2 cellular contexts compared by ENCODE assay signal in genomic region chr19:33303791-33304759, GRCh38.
TF ChIP-seq lines count a peak whose summit lies in the region.

No MANE protein-coding gene starts in this region.

TF ChIP-seq in HEK293, 187 proteins besides CTCF, POLR2A, EP300 and RAD21 (continued from another document and continues in another):
- TF ChIP-seq HIC1 (tag by site-specific recombination; IDR thresholded peaks at IDR 0.05) (no peak), ZNF791 (tag by site-specific recombination; IDR thresholded peaks at IDR 0.05) (no peak), OSR2 (tag by site-specific recombination; IDR thresholded peaks at IDR 0.05) (no peak), ZSCAN16 (tag by site-specific recombination; IDR thresholded peaks at IDR 0.05) (no peak), ZFP41 (tag by site-specific recombination; IDR thresholded peaks at IDR 0.05; ENCODE audit: borderline replicate concordance) (no peak), ZNF837 (tag by site-specific recombination; IDR thresholded peaks at IDR 0.05) (no peak), MZF1 (tag by site-specific recombination; IDR thresholded peaks at IDR 0.05; ENCODE audit: borderline replicate concordance) (no peak), ZNF670 (tag by site-specific recombination; IDR thresholded peaks at IDR 0.05; ENCODE audit: low read depth) (no peak), EGR2 (tag by site-specific recombination; IDR thresholded peaks at IDR 0.05; ENCODE audit: low read depth) (0 out of 2 replicates have a peak, but pooled peaks have one; percentile 30), ZNF843 (tag by site-specific recombination; IDR thresholded peaks at IDR 0.05) (no peak), ZNF202 (tag by site-specific recombination; IDR thresholded peaks at IDR 0.05; ENCODE audit: borderline replicate concordance) (0 out of 2 replicates have a peak, but pooled peaks have one; percentile 2), ZNF830 (tag by site-specific recombination; IDR thresholded peaks at IDR 0.05; ENCODE audit: low read depth) (no peak), ZNF394 (tag by site-specific recombination; IDR thresholded peaks at IDR 0.05; ENCODE audit: borderline replicate concordance) (no peak), ELK4 (IDR thresholded peaks at IDR 0.05; ENCODE audit: borderline replicate concordance, low read depth, low read length) (no peak), ZNF239 (tag by site-specific recombination; IDR thresholded peaks at IDR 0.05) (no peak)
- TF ChIP-seq, protein P1, sequence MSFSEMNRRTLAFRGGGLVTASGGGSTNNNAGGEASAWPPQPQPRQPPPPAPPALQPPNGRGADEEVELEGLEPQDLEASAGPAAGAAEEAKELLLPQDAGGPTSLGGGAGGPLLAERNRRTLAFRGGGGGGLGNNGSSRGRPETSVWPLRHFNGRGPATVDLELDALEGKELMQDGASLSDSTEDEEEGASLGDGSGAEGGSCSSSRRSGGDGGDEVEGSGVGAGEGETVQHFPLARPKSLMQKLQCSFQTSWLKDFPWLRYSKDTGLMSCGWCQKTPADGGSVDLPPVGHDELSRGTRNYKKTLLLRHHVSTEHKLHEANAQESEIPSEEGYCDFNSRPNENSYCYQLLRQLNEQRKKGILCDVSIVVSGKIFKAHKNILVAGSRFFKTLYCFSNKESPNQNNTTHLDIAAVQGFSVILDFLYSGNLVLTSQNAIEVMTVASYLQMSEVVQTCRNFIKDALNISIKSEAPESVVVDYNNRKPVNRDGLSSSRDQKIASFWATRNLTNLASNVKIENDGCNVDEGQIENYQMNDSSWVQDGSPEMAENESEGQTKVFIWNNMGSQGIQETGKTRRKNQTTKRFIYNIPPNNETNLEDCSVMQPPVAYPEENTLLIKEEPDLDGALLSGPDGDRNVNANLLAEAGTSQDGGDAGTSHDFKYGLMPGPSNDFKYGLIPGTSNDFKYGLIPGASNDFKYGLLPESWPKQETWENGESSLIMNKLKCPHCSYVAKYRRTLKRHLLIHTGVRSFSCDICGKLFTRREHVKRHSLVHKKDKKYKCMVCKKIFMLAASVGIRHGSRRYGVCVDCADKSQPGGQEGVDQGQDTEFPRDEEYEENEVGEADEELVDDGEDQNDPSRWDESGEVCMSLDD (tag by site-specific recombination; IDR thresholded peaks at IDR 0.05), result no peak
- TF ChIP-seq, protein P2, sequence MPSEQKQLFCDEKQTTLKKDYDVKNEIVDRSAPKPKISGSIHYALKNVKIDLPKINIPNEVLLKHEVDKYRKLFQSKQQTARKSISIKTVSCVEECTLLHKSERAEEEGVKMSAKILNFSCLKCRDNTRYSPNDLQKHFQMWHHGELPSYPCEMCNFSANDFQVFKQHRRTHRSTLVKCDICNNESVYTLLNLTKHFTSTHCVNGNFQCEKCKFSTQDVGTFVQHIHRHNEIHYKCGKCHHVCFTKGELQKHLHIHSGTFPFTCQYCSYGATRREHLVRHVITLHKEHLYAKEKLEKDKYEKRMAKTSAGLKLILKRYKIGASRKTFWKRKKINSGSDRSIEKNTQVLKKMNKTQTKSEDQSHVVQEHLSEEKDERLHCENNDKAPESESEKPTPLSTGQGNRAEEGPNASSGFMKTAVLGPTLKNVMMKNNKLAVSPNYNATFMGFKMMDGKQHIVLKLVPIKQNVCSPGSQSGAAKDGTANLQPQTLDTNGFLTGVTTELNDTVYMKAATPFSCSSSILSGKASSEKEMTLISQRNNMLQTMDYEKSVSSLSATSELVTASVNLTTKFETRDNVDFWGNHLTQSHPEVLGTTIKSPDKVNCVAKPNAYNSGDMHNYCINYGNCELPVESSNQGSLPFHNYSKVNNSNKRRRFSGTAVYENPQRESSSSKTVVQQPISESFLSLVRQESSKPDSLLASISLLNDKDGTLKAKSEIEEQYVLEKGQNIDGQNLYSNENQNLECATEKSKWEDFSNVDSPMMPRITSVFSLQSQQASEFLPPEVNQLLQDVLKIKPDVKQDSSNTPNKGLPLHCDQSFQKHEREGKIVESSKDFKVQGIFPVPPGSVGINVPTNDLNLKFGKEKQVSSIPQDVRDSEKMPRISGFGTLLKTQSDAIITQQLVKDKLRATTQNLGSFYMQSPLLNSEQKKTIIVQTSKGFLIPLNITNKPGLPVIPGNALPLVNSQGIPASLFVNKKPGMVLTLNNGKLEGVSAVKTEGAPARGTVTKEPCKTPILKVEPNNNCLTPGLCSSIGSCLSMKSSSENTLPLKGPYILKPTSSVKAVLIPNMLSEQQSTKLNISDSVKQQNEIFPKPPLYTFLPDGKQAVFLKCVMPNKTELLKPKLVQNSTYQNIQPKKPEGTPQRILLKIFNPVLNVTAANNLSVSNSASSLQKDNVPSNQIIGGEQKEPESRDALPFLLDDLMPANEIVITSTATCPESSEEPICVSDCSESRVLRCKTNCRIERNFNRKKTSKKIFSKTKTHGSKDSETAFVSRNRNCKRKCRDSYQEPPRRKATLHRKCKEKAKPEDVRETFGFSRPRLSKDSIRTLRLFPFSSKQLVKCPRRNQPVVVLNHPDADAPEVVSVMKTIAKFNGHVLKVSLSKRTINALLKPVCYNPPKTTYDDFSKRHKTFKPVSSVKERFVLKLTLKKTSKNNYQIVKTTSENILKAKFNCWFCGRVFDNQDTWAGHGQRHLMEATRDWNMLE (tag by site-specific recombination; conservative IDR thresholded peaks at IDR 0.05; ENCODE audit: low read depth), result no peak

TF ChIP-seq in HepG2, 621 proteins besides CTCF, POLR2A, EP300 and RAD21 (continued from another document and continues in another):
- 0 out of 2 replicates have a peak, but pooled peaks have one; percentile 36 for TF ChIP-seq ZFX (CRISPR knock-in tag; IDR thresholded peaks at IDR 0.05; ENCODE audit: low read depth)
- peak; percentile 17 for TF ChIP-seq ASH2L (IDR thresholded peaks at IDR 0.05; ENCODE audit: insufficient read length, low read depth, low read length)
- no peak for TF ChIP-seq RXRA (CRISPR knock-in tag; IDR thresholded peaks at IDR 0.05)
- no peak for TF ChIP-seq HOXA7 (CRISPR knock-in tag; IDR thresholded peaks at IDR 0.05)
- 0 out of 2 replicates have a peak, but pooled peaks have one; percentile 6 for TF ChIP-seq SNAPC4 (CRISPR knock-in tag; IDR thresholded peaks at IDR 0.05)
- TF ChIP-seq, protein P3, sequence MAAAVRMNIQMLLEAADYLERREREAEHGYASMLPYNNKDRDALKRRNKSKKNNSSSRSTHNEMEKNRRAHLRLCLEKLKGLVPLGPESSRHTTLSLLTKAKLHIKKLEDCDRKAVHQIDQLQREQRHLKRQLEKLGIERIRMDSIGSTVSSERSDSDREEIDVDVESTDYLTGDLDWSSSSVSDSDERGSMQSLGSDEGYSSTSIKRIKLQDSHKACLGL (CRISPR knock-in tag; IDR thresholded peaks at IDR 0.05), result peak; percentile 1; the same call in 1 of the 2 replicates
- no peak for TF ChIP-seq ZNF30 (CRISPR knock-in tag; IDR thresholded peaks at IDR 0.05)
- TF ChIP-seq ZSCAN29 (CRISPR knock-in tag; conservative IDR thresholded peaks at IDR 0.05), result no peak
- TF ChIP-seq ZNF772 (CRISPR knock-in tag; IDR thresholded peaks at IDR 0.05), result peak; percentile 56; the same call in 1 of the 2 replicates
- peak; percentile 84; the same call in 1 of the 2 replicates for TF ChIP-seq NRL (CRISPR knock-in tag; IDR thresholded peaks at IDR 0.05; ENCODE audit: borderline replicate concordance)
- TF ChIP-seq FOXM1 (CRISPR knock-in tag; IDR thresholded peaks at IDR 0.05), result no peak
- peak; percentile 16; the same call in 1 of the 2 replicates for TF ChIP-seq EED (CRISPR knock-in tag; IDR thresholded peaks at IDR 0.05)
- TF ChIP-seq HDAC2 (CRISPR knock-in tag; IDR thresholded peaks at IDR 0.05), result no peak
- TF ChIP-seq TAF1 (CRISPR knock-in tag; IDR thresholded peaks at IDR 0.05), result 0 out of 2 replicates have a peak, but pooled peaks have one; percentile 24
- peak; percentile 5; the same call in 1 of the 2 replicates for TF ChIP-seq ZBTB20 (CRISPR knock-in tag; IDR thresholded peaks at IDR 0.05; ENCODE audit: borderline replicate concordance, low read depth)
- TF ChIP-seq ZNF251 (CRISPR knock-in tag; IDR thresholded peaks at IDR 0.05), result no peak
- no peak for TF ChIP-seq PHB2 (IDR thresholded peaks at IDR 0.05; ENCODE audit: partially characterized antibody)
- TF ChIP-seq AGO2 (optimal IDR thresholded peaks at IDR 0.05; ENCODE audit: low read depth, low read length), result peak; percentile 32
- TF ChIP-seq ZNF263 (CRISPR knock-in tag; IDR thresholded peaks at IDR 0.05), result no peak
- TF ChIP-seq TAF15 (IDR thresholded peaks at IDR 0.05; ENCODE audit: low read depth, low read length, poor library complexity, severe bottlenecking), result no peak
- TF ChIP-seq ZNF225 (CRISPR knock-in tag; IDR thresholded peaks at IDR 0.05), result 0 out of 2 replicates have a peak, but pooled peaks have one; percentile 28
- TF ChIP-seq, protein P4, sequence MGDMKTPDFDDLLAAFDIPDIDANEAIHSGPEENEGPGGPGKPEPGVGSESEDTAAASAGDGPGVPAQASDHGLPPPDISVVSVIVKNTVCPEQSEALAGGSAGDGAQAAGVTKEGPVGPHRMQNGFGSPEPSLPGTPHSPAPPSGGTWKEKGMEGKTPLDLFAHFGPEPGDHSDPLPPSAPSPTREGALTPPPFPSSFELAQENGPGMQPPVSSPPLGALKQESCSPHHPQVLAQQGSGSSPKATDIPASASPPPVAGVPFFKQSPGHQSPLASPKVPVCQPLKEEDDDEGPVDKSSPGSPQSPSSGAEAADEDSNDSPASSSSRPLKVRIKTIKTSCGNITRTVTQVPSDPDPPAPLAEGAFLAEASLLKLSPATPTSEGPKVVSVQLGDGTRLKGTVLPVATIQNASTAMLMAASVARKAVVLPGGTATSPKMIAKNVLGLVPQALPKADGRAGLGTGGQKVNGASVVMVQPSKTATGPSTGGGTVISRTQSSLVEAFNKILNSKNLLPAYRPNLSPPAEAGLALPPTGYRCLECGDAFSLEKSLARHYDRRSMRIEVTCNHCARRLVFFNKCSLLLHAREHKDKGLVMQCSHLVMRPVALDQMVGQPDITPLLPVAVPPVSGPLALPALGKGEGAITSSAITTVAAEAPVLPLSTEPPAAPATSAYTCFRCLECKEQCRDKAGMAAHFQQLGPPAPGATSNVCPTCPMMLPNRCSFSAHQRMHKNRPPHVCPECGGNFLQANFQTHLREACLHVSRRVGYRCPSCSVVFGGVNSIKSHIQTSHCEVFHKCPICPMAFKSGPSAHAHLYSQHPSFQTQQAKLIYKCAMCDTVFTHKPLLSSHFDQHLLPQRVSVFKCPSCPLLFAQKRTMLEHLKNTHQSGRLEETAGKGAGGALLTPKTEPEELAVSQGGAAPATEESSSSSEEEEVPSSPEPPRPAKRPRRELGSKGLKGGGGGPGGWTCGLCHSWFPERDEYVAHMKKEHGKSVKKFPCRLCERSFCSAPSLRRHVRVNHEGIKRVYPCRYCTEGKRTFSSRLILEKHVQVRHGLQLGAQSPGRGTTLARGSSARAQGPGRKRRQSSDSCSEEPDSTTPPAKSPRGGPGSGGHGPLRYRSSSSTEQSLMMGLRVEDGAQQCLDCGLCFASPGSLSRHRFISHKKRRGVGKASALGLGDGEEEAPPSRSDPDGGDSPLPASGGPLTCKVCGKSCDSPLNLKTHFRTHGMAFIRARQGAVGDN (CRISPR knock-in tag; IDR thresholded peaks at IDR 0.05), result peak; percentile 3; the same call in 1 of the 2 replicates
- 0 out of 2 replicates have a peak, but pooled peaks have one; percentile 47 for TF ChIP-seq ZNF124 (CRISPR knock-in tag; IDR thresholded peaks at IDR 0.05)
- TF ChIP-seq ARNT2 (CRISPR knock-in tag; IDR thresholded peaks at IDR 0.05; ENCODE audit: low read depth), result no peak
- TF ChIP-seq ZNF350 (CRISPR knock-in tag; IDR thresholded peaks at IDR 0.05; ENCODE audit: borderline replicate concordance, low read depth), result no peak
- no peak for TF ChIP-seq RNF2 (conservative IDR thresholded peaks at IDR 0.05; ENCODE audit: low read depth)
- TF ChIP-seq SALL1 (CRISPR knock-in tag; IDR thresholded peaks at IDR 0.05), result peak; percentile 20; the same call in 1 of the 2 replicates
- peak; percentile 77; the same call in 1 of the 2 replicates for TF ChIP-seq ZC3H4 (CRISPR knock-in tag; IDR thresholded peaks at IDR 0.05; ENCODE audit: borderline replicate concordance)
- no peak for TF ChIP-seq ARNTL (CRISPR knock-in tag; IDR thresholded peaks at IDR 0.05)
- no peak for TF ChIP-seq NFE2L2 (IDR thresholded peaks at IDR 0.05; ENCODE audit: low read length)
- TF ChIP-seq, protein P5, sequence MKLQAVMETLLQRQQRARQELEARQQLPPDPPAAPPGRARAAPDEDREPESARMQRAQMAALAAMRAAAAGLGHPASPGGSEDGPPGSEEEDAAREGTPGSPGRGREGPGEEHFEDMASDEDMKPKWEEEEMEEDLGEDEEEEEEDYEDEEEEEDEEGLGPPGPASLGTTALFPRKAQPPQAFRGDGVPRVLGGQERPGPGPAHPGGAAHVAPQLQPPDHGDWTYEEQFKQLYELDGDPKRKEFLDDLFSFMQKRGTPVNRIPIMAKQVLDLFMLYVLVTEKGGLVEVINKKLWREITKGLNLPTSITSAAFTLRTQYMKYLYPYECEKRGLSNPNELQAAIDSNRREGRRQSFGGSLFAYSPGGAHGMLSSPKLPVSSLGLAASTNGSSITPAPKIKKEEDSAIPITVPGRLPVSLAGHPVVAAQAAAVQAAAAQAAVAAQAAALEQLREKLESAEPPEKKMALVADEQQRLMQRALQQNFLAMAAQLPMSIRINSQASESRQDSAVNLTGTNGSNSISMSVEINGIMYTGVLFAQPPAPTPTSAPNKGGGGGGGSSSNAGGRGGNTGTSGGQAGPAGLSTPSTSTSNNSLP (IDR thresholded peaks at IDR 0.05; ENCODE audit: low read depth, low read length), result no peak
- TF ChIP-seq ZNF615 (CRISPR knock-in tag; IDR thresholded peaks at IDR 0.05; ENCODE audit: borderline replicate concordance), result no peak
